27 cellular contexts compared by ENCODE assay signal in genomic region chr19:28539759-28540158, GRCh38.
"Had no signal": no experiment of that assay in that cellular context is flagged by ENCODE, and none has a peak within 500 bp of the region (broad histone marks: within the 10 kb centered on the region; RNA-seq: fewer than 3 reads in every experiment).

No MANE protein-coding gene starts in this region.

- H3K27me3 ChIP-seq: stomach, suprapubic skin, testis, thyroid gland, tibial artery, tibial nerve, transverse colon, upper lobe of left lung, upper lobe of right lung, uterus, vagina had no signal

- H3K9me3 ChIP-seq: testis, thyroid gland, uterus, vagina had no signal

- H3K4me3 ChIP-seq: stomach, suprapubic skin, testis, thoracic aorta, thyroid gland, tibial artery, tibial nerve, transverse colon, upper lobe of left lung, upper lobe of right lung, uterus, vagina had no signal

- H3K27ac ChIP-seq: stomach, suprapubic skin, testis, thoracic aorta, thyroid gland, tibial artery, tibial nerve, transverse colon, upper lobe of left lung, upper lobe of right lung, uterus, vagina had no signal

- ATAC-seq: stimulated activated effector memory CD8-positive, alpha-beta T cell treated with anti-CD3 and anti-CD28 coated beads, Interleukin-12 subunit alpha, Interleukin-12 subunit beta, amount 100 ng/mL, for 72 hours; stimulated activated memory B cell treated with anti-CD40 and anti-IgM and Interleukin-4, amounts not matched to agents 10 μg/mL and 1 μg/mL and 100 μg/mL, for 72 hours; stimulated activated naive B cell treated with anti-CD40 and anti-IgM and Interleukin-4, amounts not matched to agents 10 μg/mL and 1 μg/mL and 100 μg/mL, for 72 hours; stimulated activated naive CD8-positive, alpha-beta T cell treated with anti-CD3 and anti-CD28 coated beads, Interleukin-15, amount 100 ng/mL, for 72 hours; stimulated activated naive CD8-positive, alpha-beta T cell treated with anti-CD3 and anti-CD28 coated beads, Interleukin-15, Interleukin-2, amounts not matched to agents 100 U/mL and 50 U/mL, for 24 hours; upper lobe of right lung had no signal

- DNase-seq: stimulated activated CD4-positive, alpha-beta T cell treated with anti-CD3 and anti-CD28 coated beads, Interleukin-2, amount 100 ng/mL, for 48 hours; stimulated activated CD4-positive, alpha-beta T cell treated with anti-CD3 and anti-CD28 coated beads, Interleukin-4, amount 100 ng/mL, for 1 hour; stimulated activated CD4-positive, alpha-beta T cell treated with anti-CD3 and anti-CD28 coated beads, Interleukin-4, amount 100 ng/mL, for 24 hours; stimulated activated CD4-positive, alpha-beta T cell treated with anti-CD3 and anti-CD28 coated beads, Interleukin-4, amount 100 ng/mL, for 4 hours; stimulated activated CD8-positive, alpha-beta memory T cell treated with anti-CD3 and anti-CD28 coated beads, Interleukin-4, amount 100 ng/mL, for 48 hours; stimulated activated naive B cell treated with anti-CD40 and anti-IgM and Interleukin-4, amounts not matched to agents 10 μg/mL and 1 μg/mL and 100 μg/mL, for 72 hours; stimulated activated naive CD4-positive, alpha-beta T cell; stimulated activated naive CD4-positive, alpha-beta T cell treated with Interleukin-2 at 50 U/mL for 16 hours; stimulated activated naive CD8-positive, alpha-beta T cell treated with anti-CD3 and anti-CD28 coated beads, Interleukin-15, amount 100 ng/mL, for 72 hours; stimulated activated naive CD8-positive, alpha-beta T cell treated with anti-CD3 and anti-CD28 coated beads, Interleukin-15, Interleukin-2, amounts not matched to agents 100 U/mL and 50 U/mL, for 24 hours; stomach; substantia nigra; testis; thyroid gland; tibial artery; transverse colon; trophoblast cell; upper lobe of left lung; upper lobe of right lung; uterus had no signal

- H3K36me3 ChIP-seq: stomach, suprapubic skin, thoracic aorta, thyroid gland, tibial artery, tibial nerve, transverse colon, upper lobe of left lung, upper lobe of right lung, uterus, vagina had no signal

- FAIRE-seq: urothelium cell line had no signal

- H3K4me1 ChIP-seq: stomach, suprapubic skin, testis, thyroid gland, tibial artery, tibial nerve, transverse colon, upper lobe of left lung, upper lobe of right lung, uterus, vagina had no signal
